Comparison of ENCODE assay signal across 9 cellular contexts in the genomic region with DNA sequence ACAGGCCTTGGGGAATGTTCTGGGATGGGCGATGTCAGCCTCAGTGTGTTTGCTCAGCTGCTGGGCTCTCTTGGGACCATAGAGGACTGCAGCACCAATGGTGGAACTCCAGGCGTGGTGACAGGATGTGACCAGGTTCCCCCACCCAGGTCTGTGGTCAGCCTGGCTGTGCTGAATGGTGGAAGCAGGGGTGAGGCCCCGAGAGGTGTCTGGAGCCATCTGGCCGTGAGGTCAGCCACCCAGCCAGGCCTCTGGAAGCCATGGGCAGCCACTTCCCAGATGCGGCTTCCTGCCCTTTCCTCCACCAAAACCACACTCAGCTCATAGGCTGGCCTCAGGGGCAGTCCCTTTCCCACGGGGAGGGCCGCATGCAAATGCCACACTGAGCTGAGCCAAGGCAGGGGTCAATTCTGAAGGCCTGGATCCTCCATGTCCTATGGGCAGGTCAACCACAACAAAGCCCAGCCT. TPM values are rescaled to one million over a fixed set of nuclear protein-coding genes. Genes with fewer than 3 reads are reported as not detected.
DNase-seq lines count a peak whose midpoint lies in the region; ATAC-seq and TF ChIP-seq lines count a peak whose summit lies in the region.
"Had no signal": no experiment of that assay in that cellular context is flagged by ENCODE, and none has a peak within 500 bp of the region (broad histone marks: within the 10 kb centered on the region; RNA-seq: fewer than 3 reads in every experiment).

No MANE protein-coding gene starts in this region.

- H2BK120ac ChIP-seq in IMR-90 (ENCODE audit: low read depth, low read length) = no peak overlapping the region

- H3K4me3 ChIP-seq in IMR-90 (ENCODE audit: insufficient read depth, low read depth, low read length) = no peak overlapping the region
- H3K4me3 ChIP-seq in coronary artery = no peak overlapping the region
- H3K4me3 ChIP-seq in spleen = peak overlapping the region in 1 of 8 donors; percentile 6

- H3K14ac ChIP-seq in IMR-90 (replicated peaks; ENCODE audit: low read depth, low read length) = no peak overlapping the region

- in situ Hi-C loops in IMR-90 (cut with MboI; ENCODE audit: low sequenced_read_pairs) = no loop called here

- H4K8ac ChIP-seq in IMR-90 (ENCODE audit: low read depth in 2 of 2, low read length in 2 of 2) = no peak overlapping the region

- peaks cover 51% of the 10 kb centered on the region for H3K4me1 Mint-ChIP-seq in activated CD8-positive, alpha-beta memory T cell treated with anti-CD3 and anti-CD28 coated beads, Interleukin-2, amount 10 ng/mL, durations not matched to agents 7 days and 5 days

- no peak overlapping the region for H3K18ac ChIP-seq in IMR-90 (ENCODE audit: low read depth, low read length)

- no TSS peak for BruUV-seq in IMR-90 (replicated peaks; lab: Mats Ljungman, UMichigan)

- H3K4ac ChIP-seq in IMR-90 (ENCODE audit: low read depth, low read length) = no peak overlapping the region

- intact Hi-C loops in IMR-90 (cut with micrococcal nuclease) (no loop called here), spleen (cut with DNase I; ENCODE audit: low total_unique reads) (no loop called here)

- H2BK20ac ChIP-seq in IMR-90 (ENCODE audit: low read depth, low read length) = no peak overlapping the region

- no peaks in the 10 kb centered on the region for H3K9me1 ChIP-seq in IMR-90 (ENCODE audit: insufficient read depth, low read length)

- H2AK5ac ChIP-seq in IMR-90 (ENCODE audit: low read depth, low read length) = no peak overlapping the region

- no peak overlapping the region for H2AK9ac ChIP-seq in IMR-90 (replicated peaks; ENCODE audit: low read depth, low read length, poor library complexity)

- H3K56ac ChIP-seq in IMR-90 (ENCODE audit: extremely low read depth, insufficient read depth, low read length) = no peak overlapping the region

- H3K36me3 ChIP-seq in IMR-90 (ENCODE audit: control insufficient read depth, insufficient read depth, low read length) = peaks cover 2% of the 10 kb centered on the region; the same call in 1 of the 2 replicates
- H3K36me3 ChIP-seq in spleen = no peaks in the 10 kb centered on the region

- H4K20me1 ChIP-seq in IMR-90 (ENCODE audit: insufficient read depth, low read length) = no peaks in the 10 kb centered on the region

- H3K9me3 ChIP-seq in IMR-90 (ENCODE audit: control insufficient read depth, insufficient read depth, low read length) = no peaks in the 10 kb centered on the region
- no peaks in the 10 kb centered on the region for H3K9me3 ChIP-seq in spleen

- peak; percentile 77 for DNase-seq in activated CD8-positive, alpha-beta memory T cell treated with anti-CD3 and anti-CD28 coated beads, Interleukin-2, amount 10 ng/mL, durations not matched to agents 7 days and 5 days
- DNase-seq in activated CD8-positive, alpha-beta memory T cell treated with anti-CD3 and anti-CD28 coated beads for 24 hours = no peak
- DNase-seq in IMR-90 = no peak
- peak; percentile 75 for DNase-seq in coronary artery (ENCODE audit: low spot score)
- DNase-seq in spleen = peak; percentile 86
- DNase-seq in activated gamma-delta T cell (lab: John Stamatoyannopoulos, UW) = no peak
- no peak for DNase-seq in NCI-H187 treated with DMSO at 0.1 percent for 48 hours (lab: John Stamatoyannopoulos, UW)
- DNase-seq in SIG-M5 treated with dmso at 0.1 percent for 504 hours (lab: John Stamatoyannopoulos, UW; ENCODE audit: unreplicated experiment) = no peak
- DNase-seq: caudate nucleus had no signal

- POLR2A ChIA-PET in IMR-90 (lab: Charles Lee; ENCODE audit: unreplicated experiment) = interaction anchor here (0.5 kb wide), 1 partner anchor 17 kb away, joined by 5 read pairs; a partner anchor contains a TSS

- H3K9ac ChIP-seq in IMR-90 (ENCODE audit: low read depth, low read length) = no peak overlapping the region

- no peak overlapping the region for H4K91ac ChIP-seq in IMR-90 (ENCODE audit: insufficient read depth, low read depth, low read length)

- no peaks in the 10 kb centered on the region for H3K27me3 ChIP-seq in IMR-90 (ENCODE audit: control insufficient read depth, insufficient read depth, low read length)
- no peaks in the 10 kb centered on the region for H3K27me3 ChIP-seq in spleen (replicated peaks in 1 of 7)

- TF ChIP-seq POLR2A in IMR-90 (IDR thresholded peaks at IDR 0.05; ENCODE audit: low read depth, low read length) = no peak
- no peak for TF ChIP-seq POLR2A in spleen (IDR thresholded peaks at IDR 0.05)

- H3K4me1 ChIP-seq in IMR-90 (ENCODE audit: control insufficient read depth, insufficient read depth, low read length) = 0 out of 2 replicates have a peak, but pooled peaks cover 2% of the 10 kb centered on the region
- peaks cover 20 to 53% (median 39%) of the 10 kb centered on the region in 6 donors for H3K4me1 ChIP-seq in spleen

- 93% methylated on average over 3 of the region's 7 CpGs; no CpG with 5 or more reads in 1 of the 2 experiments for WGBS in IMR-90 (ENCODE audit: extremely low coverage in 2 of 2, insufficient read length in 1 of 2), 2 experiments
- 16 to 28% (median 18%) methylated on average over 4 to 7 of the region's 7 CpGs for WGBS in spleen, 5 donors

- dilution Hi-C loops in IMR-90 (cut with HindIII; ENCODE audit: low sequenced_read_pairs, unreplicated experiment) = no loop called here

- H3K23ac ChIP-seq in IMR-90 (ENCODE audit: low read depth, low read length) = no peak overlapping the region

- no peaks in the 10 kb centered on the region for H3K9me3 Mint-ChIP-seq in activated CD8-positive, alpha-beta memory T cell treated with anti-CD3 and anti-CD28 coated beads, Interleukin-2, amount 10 ng/mL, durations not matched to agents 7 days and 5 days (ENCODE audit: low read depth)

- 0 out of 4 replicates have a peak, but pooled peaks cover 1% of the 10 kb centered on the region in 2 experiments for H3K79me1 ChIP-seq in IMR-90 (ENCODE audit: low read depth in 1 of 2, low read length in 2 of 2)

- CTCF ChIA-PET in activated CD8-positive, alpha-beta memory T cell treated with anti-CD3 and anti-CD28 coated beads, Interleukin-2, amount 10 ng/mL, durations not matched to agents 7 days and 5 days (lab: Charles Lee) = interaction anchor here (1.0 to 2.7 kb wide), 7 partner anchors 8 to 394 kb away, joined by 3 to 18 read pairs (median 3); a partner anchor contains a TSS
- CTCF ChIA-PET in IMR-90 (lab: Yijun Ruan, JAX) = no interaction called here

- H3K27me3 Mint-ChIP-seq in activated CD8-positive, alpha-beta memory T cell treated with anti-CD3 and anti-CD28 coated beads, Interleukin-2, amount 10 ng/mL, durations not matched to agents 7 days and 5 days = peaks cover 15% of the 10 kb centered on the region

- H3K27ac Mint-ChIP-seq in activated CD8-positive, alpha-beta memory T cell treated with anti-CD3 and anti-CD28 coated beads, Interleukin-2, amount 10 ng/mL, durations not matched to agents 7 days and 5 days = peak overlapping the region; percentile 88

- no peaks in the 10 kb centered on the region for H3K36me3 Mint-ChIP-seq in activated CD8-positive, alpha-beta memory T cell treated with anti-CD3 and anti-CD28 coated beads, Interleukin-2, amount 10 ng/mL, durations not matched to agents 7 days and 5 days

- peak; percentile 59 for ATAC-seq in activated CD8-positive, alpha-beta memory T cell treated with anti-CD3 and anti-CD28 coated beads, Interleukin-2, amount 10 ng/mL, durations not matched to agents 7 days and 5 days
- ATAC-seq in IMR-90 (ENCODE audit: low read depth) = no peak

- H4K5ac ChIP-seq in IMR-90 (ENCODE audit: low read depth, low read length) = no peak overlapping the region

- H3K4me2 ChIP-seq in IMR-90 (ENCODE audit: low read depth, low read length) = no peak overlapping the region

- TF ChIP-seq CTCF in IMR-90 (conservative IDR thresholded peaks at IDR 0.05; ENCODE audit: low read depth, low read length) (no peak), coronary artery (IDR thresholded peaks at IDR 0.05) (no peak), spleen (IDR thresholded peaks at IDR 0.05 in 8 of 11, conservative IDR thresholded peaks at IDR 0.05 in 3 of 11) (no peak)

- H2BK5ac ChIP-seq in IMR-90 (ENCODE audit: low read depth, low read length, poor library complexity, severe bottlenecking) = no peak overlapping the region

- peak overlapping the region; percentile 44 for H2AFZ ChIP-seq in IMR-90 (replicated peaks; ENCODE audit: low read length, poor library complexity)

- H3K27ac ChIP-seq in IMR-90 (ENCODE audit: insufficient read depth, low read length) (no peak overlapping the region), coronary artery (peak overlapping the region in 1 of 2 donors; percentile 29), spleen (peak overlapping the region in 7 of 8 donors; percentile 13 to 84 (median 63))

- TF ChIP-seq RAD21 in IMR-90 (IDR thresholded peaks at IDR 0.05; ENCODE audit: low read length) = no peak

- no peak overlapping the region for H2BK15ac ChIP-seq in IMR-90 (ENCODE audit: low read depth, low read length)

- peak overlapping the region; percentile 45 for H3K4me3 Mint-ChIP-seq in activated CD8-positive, alpha-beta memory T cell treated with anti-CD3 and anti-CD28 coated beads, Interleukin-2, amount 10 ng/mL, durations not matched to agents 7 days and 5 days

RNA-seq across cellular contexts. Expression of a gene that starts 7.8 kb away (rescaled TPM):
- 10 to 100 TPM; 16.9 to 27.8 TPM for total RNA-seq in activated CD8-positive, alpha-beta memory T cell treated with anti-CD3 and anti-CD28 coated beads, Interleukin-2, amount 10 ng/mL, durations not matched to agents 7 days and 5 days
- total RNA-seq in IMR-90 (2012; rRNA removed) (6.4 and 9.7 TPM in 2 replicates), spleen (10 to 100 TPM; 23.1 to 56.2 (median 34.4) TPM)
- polyA plus RNA-seq in IMR-90 (2012; rRNA removed) (20.7 and 25.4 TPM in 2 replicates), spleen (10 to 100 TPM in 1 of 3 donors, 1 to 10 TPM in 2; 5.7 to 15.1 (median 6.9) TPM)
- 31.6 and 31.9 TPM in 2 replicates for polyA plus RNA-seq in IMR-90 (2012; cell fraction: cytosol; rRNA removed)
- polyA plus RNA-seq in IMR-90 (2012; cell fraction: nucleus; rRNA removed; ENCODE audit: low replicate concordance) = 48.2 and 94.1 TPM in 2 replicates

RNA-seq across cellular contexts. Expression of a gene that starts 8.0 kb away (rescaled TPM):
- total RNA-seq in activated CD8-positive, alpha-beta memory T cell treated with anti-CD3 and anti-CD28 coated beads, Interleukin-2, amount 10 ng/mL, durations not matched to agents 7 days and 5 days = 1 to 10 TPM; 1.1 to 2.6 TPM
- total RNA-seq in IMR-90 (2012; rRNA removed) (23.3 and 42.5 TPM in 2 replicates), spleen (10 to 100 TPM in 1 of 7 donors, 1 to 10 TPM in 6; 6.4 to 14.1 (median 7.3) TPM)
- polyA plus RNA-seq in IMR-90 (2012; rRNA removed) (43.8 and 54.9 TPM in 2 replicates), spleen (1 to 10 TPM; 4.3 to 8.1 (median 5.8) TPM)
- 53.7 and 71.4 TPM in 2 replicates for polyA plus RNA-seq in IMR-90 (2012; cell fraction: cytosol; rRNA removed)
- 30.7 and 46.9 TPM in 2 replicates for polyA plus RNA-seq in IMR-90 (2012; cell fraction: nucleus; rRNA removed; ENCODE audit: low replicate concordance)

RNA-seq across cellular contexts. Expression of a gene that starts 16.5 kb away (rescaled TPM):
- total RNA-seq in activated CD8-positive, alpha-beta memory T cell treated with anti-CD3 and anti-CD28 coated beads, Interleukin-2, amount 10 ng/mL, durations not matched to agents 7 days and 5 days = not detected
- total RNA-seq in IMR-90 (2012; rRNA removed) (5.0 and 7.0 TPM in 2 replicates), spleen (10 to 100 TPM; 10.1 to 41.0 (median 21.8) TPM)
- polyA plus RNA-seq in IMR-90 (2012; rRNA removed) (69.5 and 71.6 TPM in 2 replicates), spleen (10 to 100 TPM; 16.1 to 48.4 (median 17.8) TPM)
- polyA plus RNA-seq in IMR-90 (2012; cell fraction: cytosol; rRNA removed) = 64.0 and 103 TPM in 2 replicates
- polyA plus RNA-seq in IMR-90 (2012; cell fraction: nucleus; rRNA removed; ENCODE audit: low replicate concordance) = 30.2 and 36.0 TPM in 2 replicates

RNA-seq across cellular contexts. Expression of a gene that starts 40.5 kb away (rescaled TPM):
- under 1 TPM; 0.14 to 0.20 TPM for total RNA-seq in activated CD8-positive, alpha-beta memory T cell treated with anti-CD3 and anti-CD28 coated beads, Interleukin-2, amount 10 ng/mL, durations not matched to agents 7 days and 5 days
- total RNA-seq in IMR-90 (2012; rRNA removed) (1.7 and 2.5 TPM in 2 replicates), spleen (1 to 10 TPM; 2.3 to 7.6 (median 2.7) TPM)
- polyA plus RNA-seq in IMR-90 (2012; rRNA removed) (5.5 and 5.7 TPM in 2 replicates), spleen (1 to 10 TPM; 1.3 to 5.9 (median 2.2) TPM)
- polyA plus RNA-seq in IMR-90 (2012; cell fraction: cytosol; rRNA removed) = 2.2 and 2.8 TPM in 2 replicates
- 32.3 and 51.9 TPM in 2 replicates for polyA plus RNA-seq in IMR-90 (2012; cell fraction: nucleus; rRNA removed; ENCODE audit: low replicate concordance)

Comparison
In these comparisons a context has a peak if more than half of its experiments do, and no peak if none do; other contexts are left out.
1. DNase-seq: peak in activated CD8-positive, alpha-beta memory T cell treated with anti-CD3 and anti-CD28 coated beads, Interleukin-2, amount 10 ng/mL, durations not matched to agents 7 days and 5 days (single experiment), coronary artery (single experiment) and spleen (single experiment); none in activated CD8-positive, alpha-beta memory T cell treated with anti-CD3 and anti-CD28 coated beads for 24 hours (single experiment), IMR-90 (single experiment), activated gamma-delta T cell (single experiment), NCI-H187 treated with DMSO at 0.1 percent for 48 hours (single experiment) and SIG-M5 treated with dmso at 0.1 percent for 504 hours (single experiment).